ENCODE assay signal across 1 cellular context in the genomic region with DNA sequence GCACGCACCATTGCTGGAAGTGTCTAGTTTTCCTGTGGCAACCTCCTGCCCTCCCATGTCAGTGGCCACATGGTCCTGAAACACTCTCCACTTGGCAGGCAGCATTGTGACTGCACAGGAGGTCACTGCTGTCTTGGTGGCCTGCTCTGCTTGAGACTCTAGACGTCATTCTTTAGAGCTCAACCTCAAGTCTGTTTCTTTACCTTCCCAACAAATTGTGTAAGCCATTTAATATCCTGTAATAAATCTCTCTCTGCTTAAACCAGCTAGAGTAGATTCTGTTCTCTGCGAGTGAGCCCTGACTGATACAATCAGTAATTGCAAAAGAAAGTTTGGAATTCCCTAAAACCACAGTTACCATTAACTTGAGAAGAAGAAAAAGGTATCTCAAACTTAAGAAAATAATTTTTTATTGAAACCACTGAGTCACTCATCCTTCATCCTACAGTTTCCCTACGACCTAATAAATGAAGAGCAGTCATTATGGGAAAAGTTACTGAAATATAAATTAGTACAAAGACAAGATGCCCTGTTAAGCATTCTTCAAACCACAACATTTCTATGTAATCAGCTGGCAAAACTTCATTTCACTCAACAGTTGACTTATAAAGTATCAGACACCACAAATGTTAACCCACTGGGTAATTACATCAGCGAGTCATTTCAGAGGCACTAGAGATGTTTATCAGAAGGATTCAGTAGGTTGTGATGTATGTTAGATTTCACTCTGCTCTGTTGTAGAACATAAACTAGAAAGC.
TF ChIP-seq lines count a peak whose summit lies in the region.

No MANE protein-coding gene starts in this region.

TF ChIP-seq in GM12878, 131 proteins besides CTCF, POLR2A, EP300 and RAD21 (continued from another document):
- TF ChIP-seq, protein P1, sequence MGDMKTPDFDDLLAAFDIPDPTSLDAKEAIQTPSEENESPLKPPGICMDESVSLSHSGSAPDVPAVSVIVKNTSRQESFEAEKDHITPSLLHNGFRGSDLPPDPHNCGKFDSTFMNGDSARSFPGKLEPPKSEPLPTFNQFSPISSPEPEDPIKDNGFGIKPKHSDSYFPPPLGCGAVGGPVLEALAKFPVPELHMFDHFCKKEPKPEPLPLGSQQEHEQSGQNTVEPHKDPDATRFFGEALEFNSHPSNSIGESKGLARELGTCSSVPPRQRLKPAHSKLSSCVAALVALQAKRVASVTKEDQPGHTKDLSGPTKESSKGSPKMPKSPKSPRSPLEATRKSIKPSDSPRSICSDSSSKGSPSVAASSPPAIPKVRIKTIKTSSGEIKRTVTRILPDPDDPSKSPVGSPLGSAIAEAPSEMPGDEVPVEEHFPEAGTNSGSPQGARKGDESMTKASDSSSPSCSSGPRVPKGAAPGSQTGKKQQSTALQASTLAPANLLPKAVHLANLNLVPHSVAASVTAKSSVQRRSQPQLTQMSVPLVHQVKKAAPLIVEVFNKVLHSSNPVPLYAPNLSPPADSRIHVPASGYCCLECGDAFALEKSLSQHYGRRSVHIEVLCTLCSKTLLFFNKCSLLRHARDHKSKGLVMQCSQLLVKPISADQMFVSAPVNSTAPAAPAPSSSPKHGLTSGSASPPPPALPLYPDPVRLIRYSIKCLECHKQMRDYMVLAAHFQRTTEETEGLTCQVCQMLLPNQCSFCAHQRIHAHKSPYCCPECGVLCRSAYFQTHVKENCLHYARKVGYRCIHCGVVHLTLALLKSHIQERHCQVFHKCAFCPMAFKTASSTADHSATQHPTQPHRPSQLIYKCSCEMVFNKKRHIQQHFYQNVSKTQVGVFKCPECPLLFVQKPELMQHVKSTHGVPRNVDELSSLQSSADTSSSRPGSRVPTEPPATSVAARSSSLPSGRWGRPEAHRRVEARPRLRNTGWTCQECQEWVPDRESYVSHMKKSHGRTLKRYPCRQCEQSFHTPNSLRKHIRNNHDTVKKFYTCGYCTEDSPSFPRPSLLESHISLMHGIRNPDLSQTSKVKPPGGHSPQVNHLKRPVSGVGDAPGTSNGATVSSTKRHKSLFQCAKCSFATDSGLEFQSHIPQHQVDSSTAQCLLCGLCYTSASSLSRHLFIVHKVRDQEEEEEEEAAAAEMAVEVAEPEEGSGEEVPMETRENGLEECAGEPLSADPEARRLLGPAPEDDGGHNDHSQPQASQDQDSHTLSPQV (IDR thresholded peaks at IDR 0.05) = no peak
- TF ChIP-seq BHLHE40 (IDR thresholded peaks at IDR 0.05; ENCODE audit: borderline replicate concordance in 1 of 2, low read depth in 2 of 2, low read length in 1 of 2) = no peak
- no peak for TF ChIP-seq ETV6 (conservative IDR thresholded peaks at IDR 0.05 in 1 of 2, IDR thresholded peaks at IDR 0.05 in 1 of 2; ENCODE audit: borderline replicate concordance in 1 of 2, low read depth in 1 of 2)
- no peak for TF ChIP-seq RAD51 (IDR thresholded peaks at IDR 0.05)
